Comparison of ENCODE assay signal across 8 cellular contexts in genomic region chr2:172095146-172095904, GRCh38. TPM values are rescaled to one million over a fixed set of nuclear protein-coding genes. Genes with fewer than 3 reads are reported as not detected.
DNase-seq lines count a peak whose midpoint lies in the region; ATAC-seq and TF ChIP-seq lines count a peak whose summit lies in the region.

No MANE protein-coding gene starts in this region.

- peak overlapping the region; percentile 71 to 82 (median 80) for H3K4me3 Mint-ChIP-seq in T-cell

- POLR2A ChIA-PET in T-cell (lab: Charles Lee) = interaction anchor here in 1 of 2 donors (0.9 kb wide), 1 partner anchor 12 kb away, joined by 4 read pairs; no protein-coding TSS in a partner anchor

- peaks cover 31 to 50% (median 45%) of the 10 kb centered on the region in 3 donors for H3K4me1 Mint-ChIP-seq in T-cell

- H3K9me3 Mint-ChIP-seq in T-cell = no peaks in the 10 kb centered on the region

- no peaks in the 10 kb centered on the region for H3K36me3 Mint-ChIP-seq in T-cell

- H3K4me1 ChIP-seq in iPS-20b (ENCODE audit: insufficient read depth, low read length) = peaks cover 9% of the 10 kb centered on the region; the same call in 1 of the 2 replicates

- H3K27me3 Mint-ChIP-seq in T-cell = peaks cover 60 to 81% of the 10 kb centered on the region in 2 donors

- H3K4me3 ChIP-seq in astrocyte of the spinal cord (ENCODE audit: low read depth, low read length) = peak overlapping the region; percentile 41
- peak overlapping the region; percentile 58 for H3K4me3 ChIP-seq in iPS-20b (ENCODE audit: low read length)

- in situ Hi-C loops in astrocyte of the spinal cord (cut with HindIII; ENCODE audit: low sequenced_read_pairs) = no loop called here

- no peak overlapping the region for H3K9ac ChIP-seq in iPS-20b (ENCODE audit: low read depth, low read length)

- H3K27ac ChIP-seq in iPS-20b (ENCODE audit: low read length) = no peak overlapping the region

- CTCF ChIA-PET in T-cell (lab: Charles Lee) = interaction anchor here in 1 of 2 donors (0.6 to 1.0 kb wide), 2 partner anchors 11 to 1084 kb away, joined by 3 read pairs; no protein-coding TSS in a partner anchor

- no peaks in the 10 kb centered on the region for H3K36me3 ChIP-seq in iPS-20b (ENCODE audit: insufficient read depth, low read depth, low read length)

- peaks cover 100% of the 10 kb centered on the region for H3K27me3 ChIP-seq in iPS-20b (ENCODE audit: insufficient read depth, low read length)

- DNase-seq in D341Med (ENCODE audit: low spot score) = peak; percentile 66
- peak; percentile 82 for DNase-seq in HK-2 (ENCODE audit: unreplicated experiment)
- peak; percentile 55 to 90 (median 84) for DNase-seq in T-cell
- DNase-seq in astrocyte of the spinal cord (ENCODE audit: low read depth, low spot score) = peak; percentile 59
- peak; percentile 52 for DNase-seq in stimulated activated CD4-positive, alpha-beta T cell treated with anti-CD3 and anti-CD28 coated beads, Interleukin-1b, Interleukin-23, amount 100 ng/mL, for 48 hours

- H3K27ac Mint-ChIP-seq in T-cell = no peak overlapping the region

- ATAC-seq in T-cell (replicated peaks in 1 of 4) = peak; percentile 81 to 90 (median 82)
- no peak for ATAC-seq in GM18511 (IDR thresholded peaks at IDR 0.05; ENCODE audit: unreplicated experiment)
- no peak for ATAC-seq in HG03354 (IDR thresholded peaks at IDR 0.05; ENCODE audit: poor library complexity, severe bottlenecking, unreplicated experiment)

- H3K9me3 ChIP-seq in iPS-20b (ENCODE audit: insufficient read depth, low read depth, low read length) = peaks cover 4% of the 10 kb centered on the region; the same call in 1 of the 2 replicates

- TF ChIP-seq CTCF in astrocyte of the spinal cord (IDR thresholded peaks at IDR 0.05; ENCODE audit: low read depth, low read length) = no peak

RNA-seq across cellular contexts. Expression of gene DLX2, which starts 7.4 kb away (rescaled TPM):
- under 1 TPM in 2 of 5 donors, not detected in 3; 0.16 to 0.19 TPM for total RNA-seq in T-cell

RNA-seq across cellular contexts. Expression of gene DLX1, which starts 10.0 kb away (rescaled TPM):
- total RNA-seq in T-cell = not detected

Comparison
In these comparisons a context has a peak if more than half of its experiments do, and no peak if none do; other contexts are left out.
1. ATAC-seq: peak in T-cell (4 of 4); none in GM18511 (single experiment) and HG03354 (single experiment).
2. Peak in every context shown above with its lines, with median percentiles within 50 percentile points of each other: DNase-seq.